In the genomic region with DNA sequence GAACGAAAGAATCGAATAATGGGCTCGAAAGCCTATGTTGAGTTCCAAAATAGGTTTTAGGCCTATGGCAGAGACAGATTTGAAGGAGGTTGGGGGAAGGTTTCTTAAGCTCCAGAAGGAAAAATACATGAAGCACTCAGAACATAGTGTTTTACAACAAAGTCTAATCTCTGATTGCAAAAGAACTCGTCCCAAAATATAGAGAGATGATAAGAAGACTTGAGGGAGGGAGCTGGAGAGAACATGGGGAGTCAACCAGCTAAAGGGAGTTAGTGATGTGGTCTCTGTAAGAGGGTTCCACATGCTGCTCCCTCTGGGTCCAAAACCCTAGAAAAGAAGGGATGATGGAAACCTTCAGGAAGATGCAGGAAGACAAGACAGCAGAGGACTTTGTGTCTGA, we compare ENCODE assay signal across 27 cellular contexts.
"Had no signal": no experiment of that assay in that cellular context is flagged by ENCODE, and none has a peak within 500 bp of the region (broad histone marks: within the 10 kb centered on the region; RNA-seq: fewer than 3 reads in every experiment).

No MANE protein-coding gene starts in this region.

- H3K4me3 Mint-ChIP-seq: immature natural killer cell; mesothelial cell of epicardium; naive B cell; natural killer cell; stimulated activated naive B cell treated with anti-CD40 and anti-IgM and Interleukin-4, amounts not matched to agents 10 μg/mL and 1 μg/mL and 100 μg/mL, for 72 hours had no signal

- H3K27me3 ChIP-seq: heart left ventricle, left lung, pancreas, right lobe of liver, stomach, testis, thyroid gland, transverse colon, upper lobe of right lung had no signal

- H3K27ac ChIP-seq: heart left ventricle, left lung, pancreas, prostate gland, right lobe of liver, stomach, testis, thyroid gland, upper lobe of right lung had no signal

- ATAC-seq: left lung; natural killer cell; pancreas; right lobe of liver; stimulated activated naive B cell treated with anti-CD40 and anti-IgM and Interleukin-4, amounts not matched to agents 10 μg/mL and 1 μg/mL and 100 μg/mL, for 72 hours; stimulated activated naive CD8-positive, alpha-beta T cell treated with anti-CD3 and anti-CD28 coated beads, Interleukin-15, Interleukin-2, amounts not matched to agents 100 U/mL and 50 U/mL, for 24 hours; upper lobe of right lung had no signal

- H3K9me3 ChIP-seq: heart left ventricle, left lung, pancreas, prostate gland, right lobe of liver, stomach, testis, thyroid gland, transverse colon, upper lobe of right lung had no signal

- H3K27ac Mint-ChIP-seq: immature natural killer cell; mesothelial cell of epicardium; natural killer cell; stimulated activated naive B cell treated with anti-CD40 and anti-IgM and Interleukin-4, amounts not matched to agents 10 μg/mL and 1 μg/mL and 100 μg/mL, for 72 hours had no signal

- H3K4me3 ChIP-seq: heart left ventricle, left lung, lung, pancreas, prostate gland, right lobe of liver, smooth muscle cell, stomach, testis, thyroid gland, transverse colon, upper lobe of right lung had no signal

- DNase-seq: heart left ventricle; hypothalamus; immature natural killer cell; kidney; left colon; left lung; naive B cell; natural killer cell; nucleus accumbens; pancreas; retina; right lobe of liver; stimulated activated CD4-positive, alpha-beta T cell treated with anti-CD3 and anti-CD28 coated beads, Interleukin-1b, Interleukin-23, amount 100 ng/mL, for 48 hours; stimulated activated CD4-positive, alpha-beta T cell treated with anti-CD3 and anti-CD28 coated beads, Interleukin-2, amount 100 ng/mL, for 48 hours; stimulated activated CD4-positive, alpha-beta T cell treated with anti-CD3 and anti-CD28 coated beads, Interleukin-4, amount 100 ng/mL, for 4 hours; stimulated activated CD8-positive, alpha-beta memory T cell treated with anti-CD3 and anti-CD28 coated beads, Interleukin-4, amount 100 ng/mL, for 48 hours; stimulated activated naive B cell treated with anti-CD40 and anti-IgM and Interleukin-4, amounts not matched to agents 10 μg/mL and 1 μg/mL and 100 μg/mL, for 72 hours; stimulated activated naive CD8-positive, alpha-beta T cell treated with anti-CD3 and anti-CD28 coated beads, Interleukin-15, Interleukin-2, amounts not matched to agents 100 U/mL and 50 U/mL, for 24 hours; stomach; testis; thyroid gland; transverse colon; upper lobe of right lung had no signal

- H3K36me3 Mint-ChIP-seq: immature natural killer cell; mesothelial cell of epicardium; naive B cell; natural killer cell; stimulated activated naive B cell treated with anti-CD40 and anti-IgM and Interleukin-4, amounts not matched to agents 10 μg/mL and 1 μg/mL and 100 μg/mL, for 72 hours had no signal

- H3K9me3 Mint-ChIP-seq: immature natural killer cell; mesothelial cell of epicardium; naive B cell; natural killer cell; stimulated activated naive B cell treated with anti-CD40 and anti-IgM and Interleukin-4, amounts not matched to agents 10 μg/mL and 1 μg/mL and 100 μg/mL, for 72 hours had no signal

- H3K4me1 ChIP-seq: pancreas, prostate gland, thyroid gland had no signal

- H3K4me1 Mint-ChIP-seq: immature natural killer cell; naive B cell; natural killer cell; stimulated activated naive B cell treated with anti-CD40 and anti-IgM and Interleukin-4, amounts not matched to agents 10 μg/mL and 1 μg/mL and 100 μg/mL, for 72 hours had no signal
